23 cellular contexts compared by ENCODE assay signal in the genomic region with DNA sequence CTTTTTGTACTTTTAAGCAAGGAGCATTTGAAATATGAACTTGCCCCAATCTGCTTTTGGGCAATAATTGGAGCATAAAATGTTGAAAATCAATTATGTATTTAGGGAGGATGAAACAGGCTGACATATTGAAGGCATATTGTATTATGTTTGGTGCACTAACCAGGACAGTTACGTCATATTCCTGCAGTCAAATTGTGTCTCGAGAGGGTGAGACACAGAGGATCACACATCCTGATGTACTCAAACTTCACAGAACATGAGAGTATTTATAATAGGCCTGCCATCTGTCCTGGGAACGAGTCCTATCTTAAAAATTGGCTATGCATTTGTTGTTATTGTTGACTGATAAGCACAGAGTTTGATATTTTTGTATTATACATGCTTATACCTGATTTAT. TPM values are rescaled to one million over a fixed set of nuclear protein-coding genes. Genes with fewer than 3 reads are reported as not detected.
DNase-seq lines count a peak whose midpoint lies in the region; ATAC-seq and TF ChIP-seq lines count a peak whose summit lies in the region.
"Had no signal": no experiment of that assay in that cellular context is flagged by ENCODE, and none has a peak within 500 bp of the region (broad histone marks: within the 10 kb centered on the region; RNA-seq: fewer than 3 reads in every experiment).

No MANE protein-coding gene starts in this region.

- H3K27ac ChIP-seq in right atrium auricular region: peak overlapping the region; percentile 15 to 46
- peak overlapping the region; percentile 55 to 75 for H3K27ac ChIP-seq in thoracic aorta
- H3K27ac ChIP-seq in colonic mucosa: no peak overlapping the region
- H3K27ac ChIP-seq: BLaER1 treated with 17β-estradiol and CSF1 and Interleukin-3, amounts not matched to agents 10 nM and 100 nM; Peyer's patch had no signal

- H3K36me3 ChIP-seq in right atrium auricular region (no peaks in the 10 kb centered on the region), thoracic aorta (no peaks in the 10 kb centered on the region), colonic mucosa (no peaks in the 10 kb centered on the region)
- H3K36me3 ChIP-seq: Peyer's patch had no signal

- peaks cover 0 to 41% of the 10 kb centered on the region in 2 donors for H3K4me1 ChIP-seq in right atrium auricular region
- H3K4me1 ChIP-seq in thoracic aorta (ENCODE audit: control insufficient read depth in 1 of 2, low read depth in 2 of 2): peaks cover 25 to 41% of the 10 kb centered on the region in 2 donors
- H3K4me1 ChIP-seq in colonic mucosa: no peaks in the 10 kb centered on the region
- H3K4me1 ChIP-seq: Peyer's patch had no signal

- H3K27me3 Mint-ChIP-seq in endothelial cell (ENCODE audit: unreplicated experiment): peaks cover 4% of the 10 kb centered on the region

- peaks cover 21% of the 10 kb centered on the region for H3K9me3 Mint-ChIP-seq in endothelial cell (ENCODE audit: unreplicated experiment)

- TF ChIP-seq CTCF in endothelial cell (IDR thresholded peaks at IDR 0.05; ENCODE audit: unreplicated experiment) (no peak), right atrium auricular region (IDR thresholded peaks at IDR 0.05) (no peak), thoracic aorta (IDR thresholded peaks at IDR 0.05) (no peak), colonic mucosa (IDR thresholded peaks at IDR 0.05) (no peak)

- peak overlapping the region; percentile 22 for H3K4me3 Mint-ChIP-seq in endothelial cell (ENCODE audit: unreplicated experiment)
- H3K4me3 Mint-ChIP-seq: CD4-positive, alpha-beta T cell; GM23338; H9 had no signal

- peaks cover 0 to 13% of the 10 kb centered on the region in 2 donors for H3K9me3 ChIP-seq in right atrium auricular region
- peaks cover 10% of the 10 kb centered on the region for H3K9me3 ChIP-seq in thoracic aorta
- no peaks in the 10 kb centered on the region for H3K9me3 ChIP-seq in colonic mucosa
- H3K9me3 ChIP-seq: SK-N-SH had no signal

- intact Hi-C loops in colonic mucosa (cut with DNase I): no loop called here

- ATAC-seq in thoracic aorta (ENCODE audit: insufficient number of reproducible peaks, low FRiP score, low read depth) (no peak), GM19467 (IDR thresholded peaks at IDR 0.05; ENCODE audit: unreplicated experiment) (no peak)
- ATAC-seq: GM23338, HepG2 had no signal

- DNase-seq in NCI-H2171 treated with DMSO at 0.1 percent for 48 hours (lab: John Stamatoyannopoulos, UW) (peak; percentile 61), endothelial cell (ENCODE audit: low spot score) (no peak), right atrium auricular region (ENCODE audit: low spot score) (no peak), thoracic aorta (ENCODE audit: low spot score) (no peak), NCI-H1930 (lab: John Stamatoyannopoulos, UW) (no peak), colonic mucosa (no peak)
- DNase-seq: CD4-positive, alpha-beta T cell; DMS53; H9; Kasumi-1; NCI-H1092 treated with DMSO at 0.1 percent for 48 hours; NCI-H1436 treated with DMSO at 0.1 percent for 48 hours; NCI-H187 treated with DMSO at 0.1 percent for 48 hours; NCI-H2107; NCI-H510A; NCI-H69; OCI-M1; Peyer's patch; SK-N-SH had no signal

- no peak overlapping the region for H3K9ac ChIP-seq in colonic mucosa (ENCODE audit: low read depth in 2 of 2, low read length in 2 of 2)
- H3K9ac ChIP-seq: BLaER1 treated with 17β-estradiol and CSF1 and Interleukin-3, amounts not matched to agents 10 nM and 100 nM; SK-N-SH had no signal

- no peak overlapping the region for H3K27ac Mint-ChIP-seq in endothelial cell (ENCODE audit: unreplicated experiment)
- H3K27ac Mint-ChIP-seq: CD4-positive, alpha-beta T cell; GM23338; H9 had no signal

- no peaks in the 10 kb centered on the region for H3K27me3 ChIP-seq in right atrium auricular region
- H3K27me3 ChIP-seq in thoracic aorta (replicated peaks; ENCODE audit: insufficient read depth): no peaks in the 10 kb centered on the region
- H3K27me3 ChIP-seq in colonic mucosa: no peaks in the 10 kb centered on the region
- H3K27me3 ChIP-seq: BLaER1 treated with 17β-estradiol and CSF1 and Interleukin-3, amounts not matched to agents 10 nM and 100 nM; Peyer's patch had no signal

- H3K36me3 Mint-ChIP-seq in endothelial cell (ENCODE audit: low read depth, unreplicated experiment): peaks cover 62% of the 10 kb centered on the region

- H3K4me1 Mint-ChIP-seq in endothelial cell (ENCODE audit: unreplicated experiment): peaks cover 10% of the 10 kb centered on the region

- H3K4me3 ChIP-seq in right atrium auricular region: no peak overlapping the region
- no peak overlapping the region for H3K4me3 ChIP-seq in thoracic aorta
- no peak overlapping the region for H3K4me3 ChIP-seq in colonic mucosa
- H3K4me3 ChIP-seq: BLaER1 treated with 17β-estradiol and CSF1 and Interleukin-3, amounts not matched to agents 10 nM and 100 nM; GM23338; Peyer's patch had no signal

RNA-seq across cellular contexts. Expression of a gene that starts 44.7 kb away (rescaled TPM):
- total RNA-seq in endothelial cell (ENCODE audit: unreplicated experiment): 84.1 TPM
- 10 to 100 TPM; 51.8 to 58.9 TPM for total RNA-seq in right atrium auricular region
- 10 to 100 TPM; 70.1 to 86.1 TPM for total RNA-seq in thoracic aorta
- total RNA-seq in colonic mucosa: 10 to 100 TPM; 28.3 to 32.7 TPM
